In the genomic region with DNA sequence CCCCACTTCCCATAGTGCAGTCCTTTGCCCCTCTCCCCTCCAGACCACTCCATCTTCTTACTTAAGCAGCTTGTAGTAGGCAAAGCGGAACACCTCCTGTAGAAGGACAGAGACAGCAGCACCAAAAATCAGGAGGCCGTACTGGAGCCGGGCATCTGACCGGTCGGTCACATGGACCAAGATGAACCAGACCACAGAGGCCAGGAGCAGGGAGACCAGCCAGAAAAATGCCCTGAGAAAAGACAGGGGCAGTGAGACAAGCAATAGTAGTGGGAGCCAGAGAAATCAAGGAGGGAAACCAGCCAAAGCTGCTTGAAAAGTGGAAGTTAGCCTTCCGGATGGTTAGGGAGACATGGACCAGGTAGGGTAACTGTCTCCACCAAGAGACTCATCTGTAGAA, we compare ENCODE assay signal across 8 cellular contexts. TPM values are rescaled to one million over a fixed set of nuclear protein-coding genes. Genes with fewer than 3 reads are reported as not detected.
A peak's percentile ranks its signal among the peaks of the same experiment; 100 is the strongest.
DNase-seq lines count a peak whose midpoint lies in the region; ATAC-seq and TF ChIP-seq lines count a peak whose summit lies in the region.

No MANE protein-coding gene starts in this region.

- no peak for DNase-seq in activated CD4-positive, alpha-beta T cell treated with anti-CD3 and anti-CD28 coated beads for 36 hours
- no peak for DNase-seq in activated CD4-positive, alpha-beta T cell treated with anti-CD3 and anti-CD28 coated beads, Interleukin-2, amount 50 U/mL, for 4 hours
- DNase-seq in adrenal gland: peak in 3 of 7 donors; percentile 29 to 47 (median 31)
- no peak for DNase-seq in suprapubic skin (ENCODE audit: low spot score in 2 of 2)
- no peak for DNase-seq in NCI-H69 (lab: John Stamatoyannopoulos, UW)
- no peak for DNase-seq in cerebellar cortex (ENCODE audit: low spot score)

- no peak for TF ChIP-seq EP300 in suprapubic skin (IDR thresholded peaks at IDR 0.05)

- TF ChIP-seq CTCF in adrenal gland (IDR thresholded peaks at IDR 0.05): no peak
- no peak for TF ChIP-seq CTCF in suprapubic skin (IDR thresholded peaks at IDR 0.05)

- H3K9me3 ChIP-seq in adrenal gland (replicated peaks in 1 of 3): no peaks in the 10 kb centered on the region
- no peaks in the 10 kb centered on the region for H3K9me3 ChIP-seq in suprapubic skin

- no peak for ATAC-seq in activated CD4-positive, alpha-beta T cell treated with anti-CD3 and anti-CD28 coated beads for 36 hours
- no peak for ATAC-seq in GM21423 (IDR thresholded peaks at IDR 0.05; ENCODE audit: unreplicated experiment)

- intact Hi-C loops in activated CD4-positive, alpha-beta T cell treated with anti-CD3 and anti-CD28 coated beads for 36 hours (cut with DNase I, micrococcal nuclease): no loop called here
- intact Hi-C loops in adrenal gland (cut with DNase I): no loop called here

- H3K9me3 Mint-ChIP-seq in activated CD4-positive, alpha-beta T cell treated with anti-CD3 and anti-CD28 coated beads for 36 hours (ENCODE audit: low read depth): no peaks in the 10 kb centered on the region

- CTCF ChIA-PET in activated CD4-positive, alpha-beta T cell treated with anti-CD3 and anti-CD28 coated beads for 36 hours (lab: Charles Lee): no interaction called here

- POLR2A ChIA-PET in activated CD4-positive, alpha-beta T cell treated with anti-CD3 and anti-CD28 coated beads for 36 hours (lab: Charles Lee): no interaction called here

- H3K4me1 ChIP-seq in adrenal gland (replicated peaks in 1 of 2) (peaks cover 16 to 18% of the 10 kb centered on the region in 2 donors), suprapubic skin (peaks cover 26% of the 10 kb centered on the region)

- H3K4me3 Mint-ChIP-seq in activated CD4-positive, alpha-beta T cell treated with anti-CD3 and anti-CD28 coated beads for 36 hours: peak overlapping the region; percentile 89

- H3K4me3 ChIP-seq in adrenal gland (peak overlapping the region in 3 of 4 donors; percentile 76 to 97 (median 92)), suprapubic skin (peak overlapping the region; percentile 93)

- no peaks in the 10 kb centered on the region for H3K27me3 ChIP-seq in adrenal gland
- H3K27me3 ChIP-seq in layer of hippocampus (ENCODE audit: control insufficient read depth, insufficient read depth, low read length): no peaks in the 10 kb centered on the region
- no peaks in the 10 kb centered on the region for H3K27me3 ChIP-seq in suprapubic skin

- peaks cover 33% of the 10 kb centered on the region for H3K36me3 Mint-ChIP-seq in activated CD4-positive, alpha-beta T cell treated with anti-CD3 and anti-CD28 coated beads for 36 hours (ENCODE audit: low read depth)

- H3K27me3 Mint-ChIP-seq in activated CD4-positive, alpha-beta T cell treated with anti-CD3 and anti-CD28 coated beads for 36 hours: no peaks in the 10 kb centered on the region

- WGBS in adrenal gland, 4 donors: 10 to 21% (median 14%) methylated on average over 5 to 6 of the region's 6 CpGs
- 42% methylated on average over 6 of the region's 6 CpGs for WGBS in suprapubic skin

- H3K27ac Mint-ChIP-seq in activated CD4-positive, alpha-beta T cell treated with anti-CD3 and anti-CD28 coated beads for 36 hours: peak overlapping the region; percentile 98

- H3K4me1 Mint-ChIP-seq in activated CD4-positive, alpha-beta T cell treated with anti-CD3 and anti-CD28 coated beads for 36 hours: peaks cover 25% of the 10 kb centered on the region

- H3K27ac ChIP-seq in adrenal gland: peak overlapping the region in 4 of 5 donors; percentile 93 to 98 (median 96)
- peak overlapping the region; percentile 92 for H3K27ac ChIP-seq in layer of hippocampus (ENCODE audit: low read depth, low read length)
- peak overlapping the region; percentile 96 for H3K27ac ChIP-seq in suprapubic skin

- H3K36me3 ChIP-seq in adrenal gland (replicated peaks in 1 of 2): peaks cover 0 to 34% of the 10 kb centered on the region in 2 donors
- peaks cover 29% of the 10 kb centered on the region for H3K36me3 ChIP-seq in suprapubic skin

- TF ChIP-seq POLR2A in adrenal gland (IDR thresholded peaks at IDR 0.05) (no peak), suprapubic skin (IDR thresholded peaks at IDR 0.05) (no peak)

RNA-seq across cellular contexts. Expression of gene APH1A, which starts 0.9 kb away (rescaled TPM):
- 10 to 100 TPM; 62.4 to 89.3 TPM for total RNA-seq in activated CD4-positive, alpha-beta T cell treated with anti-CD3 and anti-CD28 coated beads for 36 hours
- total RNA-seq in adrenal gland (100 to 1,000 TPM; 102 to 179 (median 140) TPM), suprapubic skin (100 to 1,000 TPM in 3 of 4 donors, 10 to 100 TPM in 1; 92.5 to 141 (median 125) TPM)
- polyA plus RNA-seq in adrenal gland: 10 to 100 TPM; 59.4 to 96.6 (median 88.2) TPM

RNA-seq across cellular contexts. Expression of gene C1orf54, which starts 4.7 kb away (rescaled TPM):
- total RNA-seq in activated CD4-positive, alpha-beta T cell treated with anti-CD3 and anti-CD28 coated beads for 36 hours: 1 to 10 TPM in 1 of 2 experiments, under 1 TPM in 1; 0.50 to 1.2 TPM
- total RNA-seq in adrenal gland: 10 to 100 TPM in 1 of 8 donors, 1 to 10 TPM in 6, under 1 TPM in 1; 0.54 to 10.2 (median 8.0) TPM
- polyA plus RNA-seq in adrenal gland: 10 to 100 TPM in 2 of 3 donors, 1 to 10 TPM in 1; 7.8 to 30.8 (median 26.1) TPM
- 10 to 100 TPM in 1 of 4 donors, 1 to 10 TPM in 2, under 1 TPM in 1; 0.96 to 16.0 (median 1.5) TPM for total RNA-seq in suprapubic skin

RNA-seq across cellular contexts. Expression of gene CA14, which starts 10.3 kb away (rescaled TPM):
- total RNA-seq in activated CD4-positive, alpha-beta T cell treated with anti-CD3 and anti-CD28 coated beads for 36 hours: not detected
- total RNA-seq in adrenal gland (1 to 10 TPM in 1 of 8 donors, under 1 TPM in 3, not detected in 4; 0.32 to 1.1 (median 0.63) TPM), suprapubic skin (1 to 10 TPM in 2 of 4 donors, under 1 TPM in 2; 0.64 to 2.8 (median 1.1) TPM)
- polyA plus RNA-seq in adrenal gland: under 1 TPM in 1 of 3 donors, not detected in 2; 0.51 TPM

RNA-seq across cellular contexts. Expression of gene CIART, which starts 14.5 kb away (rescaled TPM):
- total RNA-seq in activated CD4-positive, alpha-beta T cell treated with anti-CD3 and anti-CD28 coated beads for 36 hours: 1 to 10 TPM; 5.9 to 6.0 TPM
- 10 to 100 TPM in 3 of 8 donors, 1 to 10 TPM in 5; 7.0 to 11.8 (median 9.2) TPM for total RNA-seq in adrenal gland
- polyA plus RNA-seq in adrenal gland: 10 to 100 TPM in 2 of 3 donors, 1 to 10 TPM in 1; 8.9 to 24.6 (median 19.2) TPM
- total RNA-seq in suprapubic skin: 10 to 100 TPM; 15.8 to 37.4 (median 28.1) TPM

RNA-seq across cellular contexts. Expression of gene MRPS21, which starts 25.8 kb away (rescaled TPM):
- 100 to 1,000 TPM in 1 of 2 experiments, 10 to 100 TPM in 1; 86.4 to 111 TPM for total RNA-seq in activated CD4-positive, alpha-beta T cell treated with anti-CD3 and anti-CD28 coated beads for 36 hours
- 10 to 100 TPM; 28.9 to 98.8 (median 76.9) TPM for total RNA-seq in adrenal gland
- 100 to 1,000 TPM; 112 to 367 (median 296) TPM for polyA plus RNA-seq in adrenal gland
- 10 to 100 TPM; 30.6 to 44.1 (median 38.2) TPM for total RNA-seq in suprapubic skin
